In the genomic region with DNA sequence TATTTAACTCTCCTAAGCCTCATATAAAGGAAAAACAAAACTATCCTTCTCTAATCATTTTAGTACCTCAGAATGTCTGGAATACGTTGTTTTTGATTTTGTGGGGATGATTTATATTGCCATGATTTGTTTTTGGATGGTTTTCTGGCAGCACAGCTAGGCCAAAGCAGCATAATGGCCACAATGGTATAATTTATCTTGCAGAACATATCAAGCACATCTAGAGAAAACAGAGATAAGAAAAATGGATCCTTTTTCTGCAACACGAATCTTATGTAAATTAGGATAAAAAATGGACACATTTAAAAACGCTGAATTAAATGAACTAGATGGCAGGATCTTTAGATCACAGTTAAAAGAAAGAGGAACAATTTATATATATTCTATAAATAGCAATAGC, we compare ENCODE assay signal across 14 cellular contexts.
DNase-seq lines count a peak whose midpoint lies in the region; ATAC-seq and TF ChIP-seq lines count a peak whose summit lies in the region.
"Had no signal": no experiment of that assay in that cellular context is flagged by ENCODE, and none has a peak within 500 bp of the region (broad histone marks: within the 10 kb centered on the region; RNA-seq: fewer than 3 reads in every experiment).

No MANE protein-coding gene starts in this region.

- intact Hi-C loops in natural killer cell (cut with micrococcal nuclease): no loop called here

- ATAC-seq in SK-N-SH treated with all-trans-retinoic acid at 6 μM for 48 hours (no peak; the same call in 2 of the 3 replicates), natural killer cell (no peak)
- ATAC-seq: CD8-positive, alpha-beta T cell had no signal

- no peak overlapping the region for H3K27ac Mint-ChIP-seq in activated CD4-positive, alpha-beta T cell treated with anti-CD3 and anti-CD28 coated beads, Interleukin-2, amount 10 ng/mL, durations not matched to agents 7 days and 5 days
- H3K27ac Mint-ChIP-seq in natural killer cell: no peak overlapping the region
- H3K27ac Mint-ChIP-seq: CD14-positive monocyte; CD8-positive, alpha-beta T cell; HFFc6; IgD-negative memory B cell had no signal

- H3K9me3 Mint-ChIP-seq in activated CD4-positive, alpha-beta T cell treated with anti-CD3 and anti-CD28 coated beads, Interleukin-2, amount 10 ng/mL, durations not matched to agents 7 days and 5 days: no peaks in the 10 kb centered on the region
- peaks cover 7 to 20% of the 10 kb centered on the region in 2 donors for H3K9me3 Mint-ChIP-seq in natural killer cell
- H3K9me3 Mint-ChIP-seq: CD8-positive, alpha-beta T cell; HFFc6 had no signal

- H3K27me3 Mint-ChIP-seq in activated CD4-positive, alpha-beta T cell treated with anti-CD3 and anti-CD28 coated beads, Interleukin-2, amount 10 ng/mL, durations not matched to agents 7 days and 5 days: no peaks in the 10 kb centered on the region
- H3K27me3 Mint-ChIP-seq in natural killer cell (ENCODE audit: low read depth in 2 of 2): no peaks in the 10 kb centered on the region
- H3K27me3 Mint-ChIP-seq: IgD-negative memory B cell had no signal

- TF ChIP-seq CTCF in fibroblast of villous mesenchyme (IDR thresholded peaks at IDR 0.05; ENCODE audit: insufficient read depth, low read depth, low read length): no peak
- TF ChIP-seq CTCF in natural killer cell (IDR thresholded peaks at IDR 0.05): no peak

- H3K4me3 ChIP-seq in ACC112 (ENCODE audit: low read depth, low read length) (no peak overlapping the region), fibroblast of villous mesenchyme (ENCODE audit: low read depth, low read length) (no peak overlapping the region), urinary bladder (ENCODE audit: low read depth, low read length) (no peak overlapping the region)

- no peaks in the 10 kb centered on the region for H3K36me3 Mint-ChIP-seq in activated CD4-positive, alpha-beta T cell treated with anti-CD3 and anti-CD28 coated beads, Interleukin-2, amount 10 ng/mL, durations not matched to agents 7 days and 5 days (ENCODE audit: low read depth)
- no peaks in the 10 kb centered on the region for H3K36me3 Mint-ChIP-seq in natural killer cell
- H3K36me3 Mint-ChIP-seq: CD14-positive monocyte; CD8-positive, alpha-beta T cell; IgD-negative memory B cell had no signal

- H3K4me1 ChIP-seq in ACC112 (ENCODE audit: control insufficient read depth, insufficient read depth, low read length, unreplicated experiment) (peaks cover 24% of the 10 kb centered on the region), urinary bladder (ENCODE audit: insufficient read depth) (no peaks in the 10 kb centered on the region)

- CTCF ChIA-PET in activated CD4-positive, alpha-beta T cell treated with anti-CD3 and anti-CD28 coated beads, Interleukin-2, amount 10 ng/mL, durations not matched to agents 7 days and 5 days (lab: Charles Lee): no interaction called here

- no peaks in the 10 kb centered on the region for H3K4me1 Mint-ChIP-seq in activated CD4-positive, alpha-beta T cell treated with anti-CD3 and anti-CD28 coated beads, Interleukin-2, amount 10 ng/mL, durations not matched to agents 7 days and 5 days
- no peaks in the 10 kb centered on the region for H3K4me1 Mint-ChIP-seq in natural killer cell
- H3K4me1 Mint-ChIP-seq: CD14-positive monocyte, IgD-negative memory B cell had no signal

- H3K27me3 ChIP-seq in ACC112 (ENCODE audit: insufficient read depth, low read length): no peaks in the 10 kb centered on the region

- no peak overlapping the region for H3K4me3 Mint-ChIP-seq in activated CD4-positive, alpha-beta T cell treated with anti-CD3 and anti-CD28 coated beads, Interleukin-2, amount 10 ng/mL, durations not matched to agents 7 days and 5 days
- H3K4me3 Mint-ChIP-seq in natural killer cell: no peak overlapping the region
- H3K4me3 Mint-ChIP-seq: CD14-positive monocyte; CD8-positive, alpha-beta T cell; HFFc6; IgD-negative memory B cell had no signal

- POLR2A ChIA-PET in activated CD4-positive, alpha-beta T cell treated with anti-CD3 and anti-CD28 coated beads, Interleukin-2, amount 10 ng/mL, durations not matched to agents 7 days and 5 days (lab: Charles Lee): no interaction called here

- peak overlapping the region; percentile 81 for H2AFZ ChIP-seq in ACC112 (ENCODE audit: low read length, unreplicated experiment)

- H3K27ac ChIP-seq in ACC112 (ENCODE audit: low read depth, low read length) (no peak overlapping the region), urinary bladder (ENCODE audit: low read depth) (peak overlapping the region; percentile 23)

- 14% methylated on average over 3 of the region's 3 CpGs for WGBS in urinary bladder

- H3K79me2 ChIP-seq in ACC112 (ENCODE audit: control insufficient read depth, insufficient read depth, low read length, unreplicated experiment): no peaks in the 10 kb centered on the region

- DNase-seq in fibroblast of villous mesenchyme (ENCODE audit: low read depth): peak; percentile 10
- no peak for DNase-seq in activated CD4-positive, alpha-beta T cell treated with anti-CD3 and anti-CD28 coated beads, Interleukin-2, amount 10 ng/mL, durations not matched to agents 7 days and 5 days
- no peak for DNase-seq in natural killer cell
- DNase-seq in NCI-H446 treated with DMSO at 0.1 percent for 48 hours (lab: John Stamatoyannopoulos, UW): no peak
- DNase-seq: CD8-positive, alpha-beta T cell; COR-L47; GF-D8; HCEC 1CT; HFFc6 had no signal

- no peaks in the 10 kb centered on the region for H3K36me3 ChIP-seq in ACC112 (ENCODE audit: insufficient read depth, low read length)
- H3K36me3 ChIP-seq in urinary bladder (ENCODE audit: insufficient read depth): peaks cover 1% of the 10 kb centered on the region

TF ChIP-seq in SK-N-SH treated with all-trans-retinoic acid at 6 μM for 48 hours, 23 proteins besides CTCF, POLR2A, EP300 and RAD21 (continues in another document):
- TF ChIP-seq ZFP3 (CRISPR knock-in tag; IDR thresholded peaks at IDR 0.05): no peak
- TF ChIP-seq ARNTL (CRISPR knock-in tag; IDR thresholded peaks at IDR 0.05; ENCODE audit: borderline replicate concordance, low read depth): no peak
- TF ChIP-seq, protein P1, sequence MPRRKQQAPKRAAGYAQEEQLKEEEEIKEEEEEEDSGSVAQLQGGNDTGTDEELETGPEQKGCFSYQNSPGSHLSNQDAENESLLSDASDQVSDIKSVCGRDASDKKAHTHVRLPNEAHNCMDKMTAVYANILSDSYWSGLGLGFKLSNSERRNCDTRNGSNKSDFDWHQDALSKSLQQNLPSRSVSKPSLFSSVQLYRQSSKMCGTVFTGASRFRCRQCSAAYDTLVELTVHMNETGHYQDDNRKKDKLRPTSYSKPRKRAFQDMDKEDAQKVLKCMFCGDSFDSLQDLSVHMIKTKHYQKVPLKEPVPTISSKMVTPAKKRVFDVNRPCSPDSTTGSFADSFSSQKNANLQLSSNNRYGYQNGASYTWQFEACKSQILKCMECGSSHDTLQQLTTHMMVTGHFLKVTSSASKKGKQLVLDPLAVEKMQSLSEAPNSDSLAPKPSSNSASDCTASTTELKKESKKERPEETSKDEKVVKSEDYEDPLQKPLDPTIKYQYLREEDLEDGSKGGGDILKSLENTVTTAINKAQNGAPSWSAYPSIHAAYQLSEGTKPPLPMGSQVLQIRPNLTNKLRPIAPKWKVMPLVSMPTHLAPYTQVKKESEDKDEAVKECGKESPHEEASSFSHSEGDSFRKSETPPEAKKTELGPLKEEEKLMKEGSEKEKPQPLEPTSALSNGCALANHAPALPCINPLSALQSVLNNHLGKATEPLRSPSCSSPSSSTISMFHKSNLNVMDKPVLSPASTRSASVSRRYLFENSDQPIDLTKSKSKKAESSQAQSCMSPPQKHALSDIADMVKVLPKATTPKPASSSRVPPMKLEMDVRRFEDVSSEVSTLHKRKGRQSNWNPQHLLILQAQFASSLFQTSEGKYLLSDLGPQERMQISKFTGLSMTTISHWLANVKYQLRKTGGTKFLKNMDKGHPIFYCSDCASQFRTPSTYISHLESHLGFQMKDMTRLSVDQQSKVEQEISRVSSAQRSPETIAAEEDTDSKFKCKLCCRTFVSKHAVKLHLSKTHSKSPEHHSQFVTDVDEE (CRISPR knock-in tag; IDR thresholded peaks at IDR 0.05): peak; percentile 62; the same call in 1 of the 2 replicates
- TF ChIP-seq RARB (CRISPR knock-in tag; IDR thresholded peaks at IDR 0.05): no peak
- TF ChIP-seq ESRRG (CRISPR knock-in tag; IDR thresholded peaks at IDR 0.05): no peak; the same call in 1 of the 2 replicates
- TF ChIP-seq, protein P2, sequence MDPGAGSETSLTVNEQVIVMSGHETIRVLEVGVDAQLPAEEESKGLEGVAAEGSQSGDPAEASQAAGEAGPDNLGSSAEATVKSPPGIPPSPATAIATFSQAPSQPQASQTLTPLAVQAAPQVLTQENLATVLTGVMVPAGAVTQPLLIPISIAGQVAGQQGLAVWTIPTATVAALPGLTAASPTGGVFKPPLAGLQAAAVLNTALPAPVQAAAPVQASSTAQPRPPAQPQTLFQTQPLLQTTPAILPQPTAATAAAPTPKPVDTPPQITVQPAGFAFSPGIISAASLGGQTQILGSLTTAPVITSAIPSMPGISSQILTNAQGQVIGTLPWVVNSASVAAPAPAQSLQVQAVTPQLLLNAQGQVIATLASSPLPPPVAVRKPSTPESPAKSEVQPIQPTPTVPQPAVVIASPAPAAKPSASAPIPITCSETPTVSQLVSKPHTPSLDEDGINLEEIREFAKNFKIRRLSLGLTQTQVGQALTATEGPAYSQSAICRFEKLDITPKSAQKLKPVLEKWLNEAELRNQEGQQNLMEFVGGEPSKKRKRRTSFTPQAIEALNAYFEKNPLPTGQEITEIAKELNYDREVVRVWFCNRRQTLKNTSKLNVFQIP (CRISPR knock-in tag; IDR thresholded peaks at IDR 0.05; ENCODE audit: borderline replicate concordance, low read depth): no peak
- TF ChIP-seq ZNF565 (CRISPR knock-in tag; conservative IDR thresholded peaks at IDR 0.05; ENCODE audit: low read depth): no peak
- TF ChIP-seq CSDC2 (CRISPR knock-in tag; IDR thresholded peaks at IDR 0.05): no peak
- no peak for TF ChIP-seq PPARA (CRISPR knock-in tag; IDR thresholded peaks at IDR 0.05; ENCODE audit: borderline replicate concordance)
- TF ChIP-seq, protein P3, sequence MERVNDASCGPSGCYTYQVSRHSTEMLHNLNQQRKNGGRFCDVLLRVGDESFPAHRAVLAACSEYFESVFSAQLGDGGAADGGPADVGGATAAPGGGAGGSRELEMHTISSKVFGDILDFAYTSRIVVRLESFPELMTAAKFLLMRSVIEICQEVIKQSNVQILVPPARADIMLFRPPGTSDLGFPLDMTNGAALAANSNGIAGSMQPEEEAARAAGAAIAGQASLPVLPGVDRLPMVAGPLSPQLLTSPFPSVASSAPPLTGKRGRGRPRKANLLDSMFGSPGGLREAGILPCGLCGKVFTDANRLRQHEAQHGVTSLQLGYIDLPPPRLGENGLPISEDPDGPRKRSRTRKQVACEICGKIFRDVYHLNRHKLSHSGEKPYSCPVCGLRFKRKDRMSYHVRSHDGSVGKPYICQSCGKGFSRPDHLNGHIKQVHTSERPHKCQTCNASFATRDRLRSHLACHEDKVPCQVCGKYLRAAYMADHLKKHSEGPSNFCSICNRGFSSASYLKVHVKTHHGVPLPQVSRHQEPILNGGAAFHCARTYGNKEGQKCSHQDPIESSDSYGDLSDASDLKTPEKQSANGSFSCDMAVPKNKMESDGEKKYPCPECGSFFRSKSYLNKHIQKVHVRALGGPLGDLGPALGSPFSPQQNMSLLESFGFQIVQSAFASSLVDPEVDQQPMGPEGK (CRISPR knock-in tag; IDR thresholded peaks at IDR 0.05; ENCODE audit: borderline replicate concordance): no peak
- no peak for TF ChIP-seq ZC3H10 (CRISPR knock-in tag; IDR thresholded peaks at IDR 0.05)
